Comparison of ENCODE assay signal across 12 cellular contexts in the genomic region with DNA sequence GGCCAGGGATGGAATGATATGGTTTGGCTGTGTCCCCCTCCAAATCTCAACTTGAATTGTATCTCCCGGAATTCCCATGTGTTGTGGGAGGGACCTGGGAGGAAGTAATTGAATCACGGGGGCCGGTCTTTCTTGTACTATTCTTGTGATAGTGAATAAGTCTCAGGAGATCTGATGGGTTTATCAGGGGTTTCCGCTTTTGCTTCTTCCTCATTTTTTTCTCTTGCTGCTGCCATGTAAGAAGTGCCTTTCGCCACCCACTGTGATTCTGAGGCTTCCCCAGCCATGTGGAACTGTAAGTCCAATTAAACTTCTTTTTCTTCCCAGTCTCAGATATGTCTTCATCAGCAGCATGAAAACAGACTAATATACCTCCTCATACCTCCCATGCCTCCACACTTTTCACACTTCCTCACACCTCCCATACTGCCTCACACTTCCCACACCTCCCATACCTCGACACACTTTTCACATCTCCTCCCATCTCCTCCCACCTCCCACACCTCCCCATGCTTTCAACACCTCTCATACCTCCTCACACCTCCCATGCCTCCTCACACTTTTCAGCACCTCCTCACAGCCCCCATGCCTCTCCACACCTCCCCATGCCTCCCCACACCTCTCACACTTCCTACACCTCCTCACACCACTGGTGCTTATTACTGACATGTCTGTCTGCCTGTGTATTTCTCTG. TPM values are rescaled to one million over a fixed set of nuclear protein-coding genes. Genes with fewer than 3 reads are reported as not detected.
A peak's percentile ranks its signal among the peaks of the same experiment; 100 is the strongest.
DNase-seq lines count a peak whose midpoint lies in the region; TF ChIP-seq lines count a peak whose summit lies in the region.
"Had no signal": no experiment of that assay in that cellular context is flagged by ENCODE, and none has a peak within 500 bp of the region (broad histone marks: within the 10 kb centered on the region; RNA-seq: fewer than 3 reads in every experiment).

No MANE protein-coding gene starts in this region.

- H3K9me3 Mint-ChIP-seq in activated CD4-positive, alpha-beta T cell treated with anti-CD3 and anti-CD28 coated beads, Interleukin-2, amount 10 ng/mL, durations not matched to agents 24 days and 14 days: peaks cover 28% of the 10 kb centered on the region
- H3K9me3 Mint-ChIP-seq in osteocyte (ENCODE audit: unreplicated experiment): peaks cover 13% of the 10 kb centered on the region

- H3K36me3 ChIP-seq in Karpas-422 (ENCODE audit: insufficient read depth, low read length) (no peaks in the 10 kb centered on the region; the same call in 1 of the 2 replicates), spleen (no peaks in the 10 kb centered on the region)
- H3K36me3 ChIP-seq: gastrocnemius medialis had no signal

- H3K36me3 Mint-ChIP-seq in activated CD4-positive, alpha-beta T cell treated with anti-CD3 and anti-CD28 coated beads, Interleukin-2, amount 10 ng/mL, durations not matched to agents 24 days and 14 days (ENCODE audit: low read depth): peaks cover 25% of the 10 kb centered on the region
- peaks cover 15% of the 10 kb centered on the region for H3K36me3 Mint-ChIP-seq in osteocyte (ENCODE audit: unreplicated experiment)

- H4K20me1 ChIP-seq in Karpas-422 (ENCODE audit: insufficient read depth, low read depth, low read length): peaks cover 33% of the 10 kb centered on the region

- no peaks in the 10 kb centered on the region for H3K79me2 ChIP-seq in Karpas-422 (ENCODE audit: low read length)

- H3K27ac Mint-ChIP-seq in activated CD4-positive, alpha-beta T cell treated with anti-CD3 and anti-CD28 coated beads, Interleukin-2, amount 10 ng/mL, durations not matched to agents 24 days and 14 days: peak overlapping the region; percentile 70
- H3K27ac Mint-ChIP-seq in osteocyte (ENCODE audit: unreplicated experiment): no peak overlapping the region

- DNase-seq in activated CD4-positive, alpha-beta T cell treated with anti-CD3 and anti-CD28 coated beads, Interleukin-2, amount 10 ng/mL, durations not matched to agents 24 days and 14 days: no peak
- no peak for DNase-seq in activated CD4-positive, alpha-beta T cell treated with anti-CD3 and anti-CD28 coated beads, Interleukin-2, amount 50 U/mL, for 1 hour
- DNase-seq in Karpas-422 (peak; percentile 69), foreskin melanocyte (peak; percentile 66), spleen (peak; percentile 13), osteocyte (ENCODE audit: extremely low spot score, unreplicated experiment) (no peak), NCI-H526 (lab: John Stamatoyannopoulos, UW) (no peak), HuH-7 (ENCODE audit: low spot score) (no peak)
- DNase-seq: effector memory CD4-positive, alpha-beta T cell; gastrocnemius medialis had no signal

- intact Hi-C loops in activated CD4-positive, alpha-beta T cell treated with anti-CD3 and anti-CD28 coated beads, Interleukin-2, amount 10 ng/mL, durations not matched to agents 24 days and 14 days (cut with micrococcal nuclease): no loop called here
- intact Hi-C loops in spleen (cut with DNase I; ENCODE audit: low total_unique reads): no loop called here

- H3K27ac ChIP-seq in Karpas-422 (ENCODE audit: low read length) (no peak overlapping the region), spleen (peak overlapping the region in 3 of 8 donors; percentile 18 to 38 (median 28))
- H3K27ac ChIP-seq: A549, gastrocnemius medialis had no signal

- H3K27me3 Mint-ChIP-seq in activated CD4-positive, alpha-beta T cell treated with anti-CD3 and anti-CD28 coated beads, Interleukin-2, amount 10 ng/mL, durations not matched to agents 24 days and 14 days: no peaks in the 10 kb centered on the region
- H3K27me3 Mint-ChIP-seq in osteocyte (ENCODE audit: unreplicated experiment): no peaks in the 10 kb centered on the region
- H3K27me3 Mint-ChIP-seq: brain had no signal

- no peak overlapping the region for H3K4me3 Mint-ChIP-seq in activated CD4-positive, alpha-beta T cell treated with anti-CD3 and anti-CD28 coated beads, Interleukin-2, amount 10 ng/mL, durations not matched to agents 24 days and 14 days
- no peak overlapping the region for H3K4me3 Mint-ChIP-seq in osteocyte (ENCODE audit: unreplicated experiment)
- H3K4me3 Mint-ChIP-seq: brain had no signal

- H3K4me1 ChIP-seq in Karpas-422 (ENCODE audit: low read length) (peaks cover 33% of the 10 kb centered on the region), spleen (peaks cover 0 to 34% (median 20%) of the 10 kb centered on the region in 6 donors)
- H3K4me1 ChIP-seq: gastrocnemius medialis had no signal

- no peak overlapping the region for H3K4me3 ChIP-seq in Karpas-422 (ENCODE audit: low read length)
- H3K4me3 ChIP-seq in spleen: no peak overlapping the region
- H3K4me3 ChIP-seq: A549, gastrocnemius medialis had no signal

- no peak for TF ChIP-seq POLR2A in spleen (IDR thresholded peaks at IDR 0.05)

- H3K27me3 ChIP-seq in Karpas-422 (ENCODE audit: low read length) (peaks cover 5% of the 10 kb centered on the region; the same call in 1 of the 2 replicates), spleen (replicated peaks in 1 of 7) (no peaks in the 10 kb centered on the region)
- H3K27me3 ChIP-seq: gastrocnemius medialis had no signal

- H2AFZ ChIP-seq in Karpas-422 (ENCODE audit: low read length): no peak overlapping the region

- peak overlapping the region; percentile 19 for H3K4me2 ChIP-seq in Karpas-422 (ENCODE audit: low read depth, low read length, poor library complexity, severe bottlenecking)
- H3K4me2 ChIP-seq: A549 had no signal

- 49 to 74% (median 59%) methylated on average over 6 of the region's 6 CpGs for WGBS in spleen, 5 donors

- peaks cover 12% of the 10 kb centered on the region for H3K4me1 Mint-ChIP-seq in activated CD4-positive, alpha-beta T cell treated with anti-CD3 and anti-CD28 coated beads, Interleukin-2, amount 10 ng/mL, durations not matched to agents 24 days and 14 days
- no peaks in the 10 kb centered on the region for H3K4me1 Mint-ChIP-seq in osteocyte (ENCODE audit: unreplicated experiment)
- H3K4me1 Mint-ChIP-seq: brain had no signal

- TF ChIP-seq CTCF in spleen (IDR thresholded peaks at IDR 0.05 in 8 of 11, conservative IDR thresholded peaks at IDR 0.05 in 3 of 11) (no peak), osteocyte (IDR thresholded peaks at IDR 0.05) (no peak)

- H3K9ac ChIP-seq in Karpas-422 (ENCODE audit: low read length): no peak overlapping the region

- H3K9me3 ChIP-seq in Karpas-422 (ENCODE audit: low read length) (peaks cover 7% of the 10 kb centered on the region; the same call in 1 of the 2 replicates), spleen (peaks cover 0 to 35% (median 24%) of the 10 kb centered on the region in 8 donors)
- H3K9me3 ChIP-seq: gastrocnemius medialis had no signal

- H3K9me2 ChIP-seq in Karpas-422 (replicated peaks; ENCODE audit: insufficient read depth, low read length): no peaks in the 10 kb centered on the region

RNA-seq across cellular contexts. Expression of a gene that starts 21.3 kb away (rescaled TPM):
- 6.6 and 7.7 TPM in 2 replicates for total RNA-seq in activated CD4-positive, alpha-beta T cell treated with anti-CD3 and anti-CD28 coated beads, Interleukin-2, amount 10 ng/mL, durations not matched to agents 24 days and 14 days
- 10.5 and 26.8 TPM in 2 replicates for total RNA-seq in Karpas-422 (2014; rRNA removed; shearing (Covaris generic); ENCODE audit: low replicate concordance)
- total RNA-seq in spleen: 10 to 100 TPM; 27.9 to 54.8 (median 41.0) TPM
- 1 to 10 TPM; 5.2 to 9.3 (median 7.2) TPM for polyA plus RNA-seq in spleen
- total RNA-seq in osteocyte: 17.3 and 19.8 TPM in 2 replicates

Comparison
In these comparisons a context has a peak if more than half of its experiments do, and no peak if none do; other contexts are left out.
1. DNase-seq: peak in Karpas-422 (single experiment), foreskin melanocyte (single experiment) and spleen (single experiment); none in activated CD4-positive, alpha-beta T cell treated with anti-CD3 and anti-CD28 coated beads, Interleukin-2, amount 10 ng/mL, durations not matched to agents 24 days and 14 days (single experiment), activated CD4-positive, alpha-beta T cell treated with anti-CD3 and anti-CD28 coated beads, Interleukin-2, amount 50 U/mL, for 1 hour (single experiment), osteocyte (single experiment), NCI-H526 (0 of 2) and HuH-7 (single experiment).